ENCODE assay signal across 13 cellular contexts in the genomic region with DNA sequence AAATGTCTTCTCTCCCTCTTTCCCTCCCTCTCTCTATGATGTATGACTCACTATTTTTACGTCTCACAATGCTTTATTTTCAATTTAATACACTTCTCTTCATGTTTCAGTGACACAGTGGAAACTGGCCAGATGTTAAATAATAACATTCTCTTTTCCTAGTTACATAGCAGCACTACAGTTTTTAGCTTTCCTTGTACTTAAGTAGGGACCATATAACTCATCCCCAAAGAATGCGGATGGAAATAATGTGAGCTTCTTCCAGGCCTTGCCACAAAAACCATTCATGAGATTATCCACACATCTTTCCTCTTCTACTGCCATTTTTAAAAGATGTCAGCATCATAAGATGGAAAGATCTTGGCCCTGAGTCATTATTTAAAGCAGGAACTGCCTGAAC.
DNase-seq lines count a peak whose midpoint lies in the region; ATAC-seq and TF ChIP-seq lines count a peak whose summit lies in the region.
"Had no signal": no experiment of that assay in that cellular context is flagged by ENCODE, and none has a peak within 500 bp of the region (broad histone marks: within the 10 kb centered on the region; RNA-seq: fewer than 3 reads in every experiment).

No MANE protein-coding gene starts in this region.

- no peaks in the 10 kb centered on the region for H3K36me3 Mint-ChIP-seq in mesothelial cell of epicardium
- H3K36me3 Mint-ChIP-seq: stimulated activated effector memory CD8-positive, alpha-beta T cell treated with anti-CD3 and anti-CD28 coated beads, Interleukin-12 subunit alpha, Interleukin-12 subunit beta, amount 100 ng/mL, for 72 hours had no signal

- peak overlapping the region; percentile 47 for H3K27ac Mint-ChIP-seq in mesothelial cell of epicardium
- H3K27ac Mint-ChIP-seq: endodermal cell; stimulated activated effector memory CD8-positive, alpha-beta T cell treated with anti-CD3 and anti-CD28 coated beads, Interleukin-12 subunit alpha, Interleukin-12 subunit beta, amount 100 ng/mL, for 72 hours had no signal

- H3K27me3 Mint-ChIP-seq in mesothelial cell of epicardium (ENCODE audit: low read depth): no peaks in the 10 kb centered on the region

- ATAC-seq in GM21528 (IDR thresholded peaks at IDR 0.05; ENCODE audit: low FRiP score, unreplicated experiment): no peak
- ATAC-seq: K562; stimulated activated effector memory CD8-positive, alpha-beta T cell treated with anti-CD3 and anti-CD28 coated beads, Interleukin-12 subunit alpha, Interleukin-12 subunit beta, amount 100 ng/mL, for 72 hours had no signal

- H3K36me3 ChIP-seq in BJ (ENCODE audit: control insufficient read depth, insufficient read depth, low read length) (no peaks in the 10 kb centered on the region), MG63 (no peaks in the 10 kb centered on the region)
- H3K36me3 ChIP-seq: BLaER1 treated with 17β-estradiol and CSF1 and Interleukin-3, amounts not matched to agents 10 nM and 100 nM had no signal

- H3K27me3 ChIP-seq in BJ (ENCODE audit: control insufficient read depth, insufficient read depth, low read length) (no peaks in the 10 kb centered on the region), MG63 (no peaks in the 10 kb centered on the region)
- H3K27me3 ChIP-seq: BLaER1 treated with 17β-estradiol and CSF1 and Interleukin-3, amounts not matched to agents 10 nM and 100 nM had no signal

- CTCF ChIA-PET in BJ (lab: Yijun Ruan, JAX): no interaction called here

- POLR2A ChIA-PET in BJ (lab: Charles Lee): interaction anchor here (1.0 kb wide), 1 partner anchor 11 kb away, joined by 3 read pairs; no protein-coding TSS in a partner anchor

- H3K9me3 Mint-ChIP-seq in mesothelial cell of epicardium: peaks cover 13% of the 10 kb centered on the region
- H3K9me3 Mint-ChIP-seq: endodermal cell had no signal

- TF ChIP-seq CTCF in BJ (IDR thresholded peaks at IDR 0.05; ENCODE audit: insufficient read depth, low read depth, low read length): no peak
- TF ChIP-seq CTCF in mesothelial cell of epicardium (IDR thresholded peaks at IDR 0.05; ENCODE audit: unreplicated experiment): no peak

- no peaks in the 10 kb centered on the region for H3K9me3 ChIP-seq in MG63
- H3K9me3 ChIP-seq: BLaER1 treated with 17β-estradiol and CSF1 and Interleukin-3, amounts not matched to agents 10 nM and 100 nM had no signal

- H3K4me3 Mint-ChIP-seq in mesothelial cell of epicardium: no peak overlapping the region
- H3K4me3 Mint-ChIP-seq: endodermal cell; stimulated activated effector memory CD8-positive, alpha-beta T cell treated with anti-CD3 and anti-CD28 coated beads, Interleukin-12 subunit alpha, Interleukin-12 subunit beta, amount 100 ng/mL, for 72 hours had no signal

- H3K4me3 ChIP-seq in BJ (ENCODE audit: low read depth, low read length): no peak overlapping the region
- no peak overlapping the region for H3K4me3 ChIP-seq in MG63
- H3K4me3 ChIP-seq: BLaER1 treated with 17β-estradiol and CSF1 and Interleukin-3, amounts not matched to agents 10 nM and 100 nM; K562 had no signal

- H3K4me1 Mint-ChIP-seq in mesothelial cell of epicardium: peaks cover 3% of the 10 kb centered on the region
- H3K4me1 Mint-ChIP-seq: endodermal cell; stimulated activated effector memory CD8-positive, alpha-beta T cell treated with anti-CD3 and anti-CD28 coated beads, Interleukin-12 subunit alpha, Interleukin-12 subunit beta, amount 100 ng/mL, for 72 hours had no signal

- DNase-seq in BJ (ENCODE audit: low read depth) (peak; percentile 92), MG63 (peak; percentile 1), dermis blood vessel endothelial cell (peak; percentile 1), mesothelial cell of epicardium (ENCODE audit: low spot score in 2 of 2, unreplicated experiment in 2 of 2) (no peak), NCI-H510A treated with DMSO at 0.1 percent for 48 hours (lab: John Stamatoyannopoulos, UW) (no peak), DMS53 (lab: John Stamatoyannopoulos, UW) (no peak), SHP77 (lab: John Stamatoyannopoulos, UW) (no peak)
- DNase-seq: endodermal cell, NCI-H187 treated with DMSO at 0.1 percent for 48 hours had no signal

Comparison
In these comparisons a context has a peak if more than half of its experiments do, and no peak if none do; other contexts are left out.
1. DNase-seq: peak in BJ (single experiment), MG63 (single experiment) and dermis blood vessel endothelial cell (single experiment); none in mesothelial cell of epicardium (0 of 2), NCI-H510A treated with DMSO at 0.1 percent for 48 hours (single experiment), DMS53 (single experiment) and SHP77 (0 of 2).